Comparison of ENCODE assay signal across 8 cellular contexts in the genomic region with DNA sequence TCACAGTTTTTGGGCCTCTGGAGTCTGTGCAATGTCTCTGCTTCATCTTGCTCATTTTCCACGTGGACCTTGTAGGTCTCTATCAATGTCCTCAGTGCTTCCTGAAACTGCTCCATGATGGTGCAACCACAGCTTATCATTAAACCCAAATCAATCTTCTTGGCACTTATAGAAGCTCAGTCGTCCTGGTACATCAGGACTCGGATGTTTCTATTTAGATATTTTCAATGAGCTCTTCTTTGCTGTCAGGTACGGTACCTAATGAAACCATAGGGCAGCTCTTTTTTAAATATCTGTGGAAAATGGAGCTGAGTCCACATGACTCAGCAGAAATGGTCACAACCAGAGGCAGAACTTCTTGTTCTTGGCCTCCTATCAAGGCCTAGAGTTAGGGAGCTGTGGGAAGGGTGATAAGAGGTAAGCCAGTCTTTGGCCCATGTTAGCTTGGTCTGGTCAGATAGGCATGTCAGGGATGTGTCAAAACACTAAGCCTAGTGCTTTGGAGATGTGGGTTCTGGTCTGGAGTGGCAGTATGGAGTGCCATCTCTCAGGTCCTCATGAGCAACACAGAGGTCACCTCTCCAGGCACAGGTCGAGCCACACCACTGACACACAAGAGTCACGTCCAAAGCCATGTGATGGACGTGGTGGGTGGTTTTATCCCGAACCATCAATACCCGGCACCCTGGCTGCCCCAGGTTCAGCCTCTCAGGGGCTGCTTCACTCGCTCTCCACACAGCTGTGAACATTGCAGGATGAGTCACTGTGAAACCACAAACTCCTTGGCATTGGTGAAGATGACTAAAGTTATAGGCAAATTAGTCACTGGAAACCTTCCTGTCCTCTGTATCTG.
DNase-seq lines count a peak whose midpoint lies in the region; ATAC-seq and TF ChIP-seq lines count a peak whose summit lies in the region.

No MANE protein-coding gene starts in this region.

- peak overlapping the region; percentile 81 for H3K4me3 Mint-ChIP-seq in natural killer cell treated with Interleukin-12 subunit alpha and Interleukin-12 subunit beta and Interleukin-15 and Interleukin-18, amount 100 ng/mL, for 72 hours

- peak overlapping the region; percentile 61 for H3K4me2 ChIP-seq in DOHH2 (ENCODE audit: low read length)

- H3K79me2 ChIP-seq in DOHH2 (ENCODE audit: control insufficient read depth, low read length), result no peaks in the 10 kb centered on the region

- no peaks in the 10 kb centered on the region for H3K27me3 ChIP-seq in DOHH2 (ENCODE audit: control insufficient read depth, low read length)
- H3K27me3 ChIP-seq in transverse colon, result no peaks in the 10 kb centered on the region

- no peaks in the 10 kb centered on the region for H3K9me3 Mint-ChIP-seq in natural killer cell treated with Interleukin-12 subunit alpha and Interleukin-12 subunit beta and Interleukin-15 and Interleukin-18, amount 100 ng/mL, for 72 hours

- DNase-seq in Jurkat, Clone E6-1 (ENCODE audit: low read depth, low spot score), result peak; percentile 75
- peak; percentile 63 for DNase-seq in activated CD4-positive, CD25-positive, alpha-beta regulatory T cell treated with anti-CD3 and anti-CD28 coated beads, Interleukin-2, amount 50 U/mL, for 72 hours
- DNase-seq in dedifferentiated amniotic fluid mesenchymal stem cell (ENCODE audit: extremely low spot score) (peak; percentile 97), transverse colon (peak; percentile 55), NCI-H1694 treated with DMSO at 0.1 percent for 48 hours (lab: John Stamatoyannopoulos, UW) (no peak)
- DNase-seq in natural killer cell treated with Interleukin-12 subunit alpha and Interleukin-12 subunit beta and Interleukin-15 and Interleukin-18, amount 100 ng/mL, for 72 hours (ENCODE audit: low spot score), result peak; percentile 94

- H3K9me3 ChIP-seq in DOHH2 (ENCODE audit: control insufficient read depth, insufficient read depth, low read length) (no peaks in the 10 kb centered on the region), transverse colon (no peaks in the 10 kb centered on the region)

- H3K4me3 ChIP-seq in DOHH2 (ENCODE audit: low read length) (peak overlapping the region; percentile 44), transverse colon (no peak overlapping the region)
- no peak overlapping the region for H3K4me3 ChIP-seq in Jurkat, Clone E6-1 (ENCODE audit: low read length)

- peaks cover 32% of the 10 kb centered on the region for H3K36me3 Mint-ChIP-seq in natural killer cell treated with Interleukin-12 subunit alpha and Interleukin-12 subunit beta and Interleukin-15 and Interleukin-18, amount 100 ng/mL, for 72 hours

- H3K27me3 Mint-ChIP-seq in natural killer cell treated with Interleukin-12 subunit alpha and Interleukin-12 subunit beta and Interleukin-15 and Interleukin-18, amount 100 ng/mL, for 72 hours, result no peaks in the 10 kb centered on the region

- no peaks in the 10 kb centered on the region for H4K20me1 ChIP-seq in DOHH2 (ENCODE audit: control insufficient read depth, insufficient read depth, low read depth, low read length)

- peak overlapping the region; percentile 86 to 99 for H3K27ac Mint-ChIP-seq in natural killer cell treated with Interleukin-12 subunit alpha and Interleukin-12 subunit beta and Interleukin-15 and Interleukin-18, amount 100 ng/mL, for 72 hours

- peak overlapping the region; percentile 58 for H3K27ac ChIP-seq in DOHH2 (ENCODE audit: low read depth, low read length)
- H3K27ac ChIP-seq in transverse colon, result peak overlapping the region; percentile 44 to 76 (median 64)

- H3K4me1 ChIP-seq in DOHH2 (ENCODE audit: control insufficient read depth, low read length), result peaks cover 19% of the 10 kb centered on the region
- H3K4me1 ChIP-seq in transverse colon, result peaks cover 0 to 17% (median 10%) of the 10 kb centered on the region in 4 donors

- TF ChIP-seq CTCF in DOHH2 (IDR thresholded peaks at IDR 0.05; ENCODE audit: low read depth, low read length, poor library complexity, severe bottlenecking) (no peak), transverse colon (IDR thresholded peaks at IDR 0.05) (no peak)

- WGBS in transverse colon (ENCODE audit: low coverage in 1 of 2), 2 donors, result 75 to 78% methylated on average over 3 to 10 of the region's 10 CpGs

- ATAC-seq in GM21717 (IDR thresholded peaks at IDR 0.05; ENCODE audit: unreplicated experiment), result peak; percentile 92
- ATAC-seq in natural killer cell treated with Interleukin-12 subunit alpha and Interleukin-12 subunit beta and Interleukin-15 and Interleukin-18, amount 100 ng/mL, for 72 hours, result peak; percentile 97 to 98

- intact Hi-C loops in transverse colon (cut with DNase I; ENCODE audit: low total_unique reads), result no loop called here

- no peaks in the 10 kb centered on the region for H3F3A ChIP-seq in DOHH2 (ENCODE audit: control insufficient read depth, insufficient read depth)

- in situ Hi-C loops in transverse colon (cut with MboI; ENCODE audit: low pct_ligation_motif_present in 1 of 4, low pct_unique_long_range_greater_than_20kb in 1 of 4, low sequenced_read_pairs in 3 of 4), result no loop called here

- no peak for TF ChIP-seq POLR2A in transverse colon (IDR thresholded peaks at IDR 0.05)

- no peaks in the 10 kb centered on the region for H3K36me3 ChIP-seq in DOHH2 (ENCODE audit: control insufficient read depth, low read length)
- no peaks in the 10 kb centered on the region for H3K36me3 ChIP-seq in transverse colon

- H3K9me2 ChIP-seq in DOHH2 (replicated peaks; ENCODE audit: control insufficient read depth, low read length), result no peaks in the 10 kb centered on the region

- no peak for TF ChIP-seq EP300 in transverse colon (IDR thresholded peaks at IDR 0.05; ENCODE audit: low read depth)

- H3K4me1 Mint-ChIP-seq in natural killer cell treated with Interleukin-12 subunit alpha and Interleukin-12 subunit beta and Interleukin-15 and Interleukin-18, amount 100 ng/mL, for 72 hours (ENCODE audit: low read depth in 2 of 2), result peaks cover 58 to 70% of the 10 kb centered on the region in 2 donors
